27 cellular contexts compared by ENCODE assay signal in the genomic region with DNA sequence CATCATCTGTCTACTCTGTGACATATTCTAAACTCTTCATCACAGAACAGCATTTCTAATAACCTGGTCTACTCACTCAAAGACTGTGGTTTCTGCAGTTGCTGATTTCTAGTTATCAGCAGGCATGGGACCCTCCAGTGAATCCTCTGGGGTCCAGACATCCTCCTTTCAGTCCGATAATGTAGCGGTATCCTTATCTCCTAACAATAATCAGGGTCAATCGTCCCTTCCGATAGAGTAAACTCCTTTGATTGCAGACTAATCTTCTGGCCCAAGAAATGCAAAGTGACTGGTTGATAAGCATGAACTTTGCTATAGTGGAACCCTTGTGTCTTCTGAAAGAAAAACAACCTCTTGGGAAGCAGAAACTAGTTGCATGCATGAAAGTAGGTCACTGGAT.
"Had no signal": no experiment of that assay in that cellular context is flagged by ENCODE, and none has a peak within 500 bp of the region (broad histone marks: within the 10 kb centered on the region; RNA-seq: fewer than 3 reads in every experiment).

No MANE protein-coding gene starts in this region.

- ATAC-seq: HepG2, T-cell had no signal

- H3K27ac ChIP-seq: HL-60, KMS-11, PC-9, Peyer's patch, SJSA1, SK-N-MC had no signal

- H3K36me3 ChIP-seq: Peyer's patch, SJSA1 had no signal

- H3K4me3 ChIP-seq: PC-9, Peyer's patch, SJSA1, SK-N-MC had no signal

- H3K9me3 ChIP-seq: Peyer's patch had no signal

- DNase-seq: IMR-90, Kasumi-1, MM.1S, NCI-H1092 treated with DMSO at 0.1 percent for 48 hours, NCI-H1436, NCI-H187, NCI-H2029, NCI-H2081 treated with DMSO at 0.1 percent for 48 hours, NCI-H2171, NCI-H226, NCI-H446, NCI-H510A, NCI-H524 treated with DMSO at 0.1 percent for 48 hours, NCI-H69, NCI-H774, PC-9, Peyer's patch, Right ventricle myocardium superior, RPMI8226, SIG-M5, SW 1271, T-cell had no signal

- H3K4me1 ChIP-seq: Peyer's patch, SJSA1 had no signal

- H3K27me3 ChIP-seq: Peyer's patch, SJSA1 had no signal
